In genomic region chr19:4722671-4723464, GRCh38 we compare ENCODE assay signal across 8 cellular contexts. TPM values are rescaled to one million over a fixed set of nuclear protein-coding genes. Genes with fewer than 3 reads are reported as not detected.
DNase-seq lines count a peak whose midpoint lies in the region; ATAC-seq, FAIRE-seq and TF ChIP-seq lines count a peak whose summit lies in the region.

No MANE protein-coding gene starts in this region.

- peaks cover 0 to 37% of the 10 kb centered on the region in 2 donors for H3K36me3 ChIP-seq in gastrocnemius medialis

- in situ Hi-C loops in ACHN (cut with HindIII; ENCODE audit: low pct_ligation_motif_present, low pct_unique_long_range_greater_than_20kb, low sequenced_read_pairs) (no loop called here), gastrocnemius medialis (cut with MboI; ENCODE audit: low sequenced_read_pairs in 4 of 4) (no loop called here)

- H3K9me3 ChIP-seq in right cardiac atrium (ENCODE audit: control insufficient read depth, low read length) (no peaks in the 10 kb centered on the region), gastrocnemius medialis (no peaks in the 10 kb centered on the region)

- ATAC-seq in activated naive CD4-positive, alpha-beta T cell treated with anti-CD3 and anti-CD28 coated beads, Interleukin-2, amount 50 U/mL, for 72 hours = no peak
- peak in 1 of 2 donors; percentile 5 for ATAC-seq in right cardiac atrium
- peak; percentile 1 to 4 for ATAC-seq in gastrocnemius medialis

- H3K36me3 Mint-ChIP-seq in activated naive CD4-positive, alpha-beta T cell treated with anti-CD3 and anti-CD28 coated beads, Interleukin-2, amount 50 U/mL, for 72 hours = peaks cover 7 to 9% of the 10 kb centered on the region in 2 donors

- peaks cover 4% of the 10 kb centered on the region for H3K4me1 ChIP-seq in right cardiac atrium (ENCODE audit: control insufficient read depth, insufficient read depth, low read length)
- H3K4me1 ChIP-seq in gastrocnemius medialis = peaks cover 12 to 18% of the 10 kb centered on the region in 2 donors

- H3K27me3 ChIP-seq in right cardiac atrium (ENCODE audit: control insufficient read depth, insufficient read depth) (no peaks in the 10 kb centered on the region), gastrocnemius medialis (no peaks in the 10 kb centered on the region)

- DNase-seq in ACHN (peak; percentile 53), GM12892 (ENCODE audit: insufficient read length) (no peak), HS-5 (ENCODE audit: low read depth) (peak; percentile 65), right cardiac atrium (peak; percentile 47 to 74 (median 71)), gastrocnemius medialis (peak in 1 of 2 donors; percentile 61), NOMO-1 treated with DMSO at 0.1 percent for 48 hours (lab: John Stamatoyannopoulos, UW; ENCODE audit: unreplicated experiment) (no peak), GM10266 (ENCODE audit: extremely low spot score) (no peak)
- no peak for DNase-seq in activated naive CD4-positive, alpha-beta T cell treated with anti-CD3 and anti-CD28 coated beads, Interleukin-2, amount 50 U/mL, for 72 hours (ENCODE audit: low spot score in 2 of 2)

- 5% methylated on average over 19 of the region's 19 CpGs for WGBS in right cardiac atrium

- H3K9me3 Mint-ChIP-seq in activated naive CD4-positive, alpha-beta T cell treated with anti-CD3 and anti-CD28 coated beads, Interleukin-2, amount 50 U/mL, for 72 hours = no peaks in the 10 kb centered on the region

- peak overlapping the region; percentile 70 for H3K27ac ChIP-seq in right cardiac atrium (ENCODE audit: low read length)
- peak overlapping the region; percentile 79 to 99 (median 96) for H3K27ac ChIP-seq in gastrocnemius medialis

- H3K27ac Mint-ChIP-seq in activated naive CD4-positive, alpha-beta T cell treated with anti-CD3 and anti-CD28 coated beads, Interleukin-2, amount 50 U/mL, for 72 hours = peak overlapping the region; percentile 96 to 100

- peak; percentile 44; the same call in 1 of the 2 replicates for TF ChIP-seq POLR2A in GM12892 (IDR thresholded peaks at IDR 0.05; ENCODE audit: low read depth, low read length)
- no peak for TF ChIP-seq POLR2A in gastrocnemius medialis (IDR thresholded peaks at IDR 0.05)

- FAIRE-seq in GM12892 (lab: Jason Lieb, UNC) = peak; percentile 58

- TF ChIP-seq CTCF in gastrocnemius medialis (IDR thresholded peaks at IDR 0.05 in 4 of 5, conservative IDR thresholded peaks at IDR 0.05 in 1 of 5) (no peak), GM10266 (IDR thresholded peaks at IDR 0.05; ENCODE audit: control insufficient read depth, insufficient read depth, low read depth, missing control alignments) (no peak)

- intact Hi-C loops in right cardiac atrium (cut with DNase I) (no loop called here), gastrocnemius medialis (cut with DNase I; ENCODE audit: low total_unique reads) (loop anchor here (2.0 kb wide), 1 partner anchor 52 kb away; the partner anchor contains the start of gene MYDGF)

- H3K4me3 ChIP-seq in right cardiac atrium (ENCODE audit: low read length) (peak overlapping the region; percentile 63), gastrocnemius medialis (peak overlapping the region; percentile 76 to 100 (median 94))

RNA-seq across cellular contexts. Expression of gene DPP9, which starts 0.8 kb away (rescaled TPM):
- 20.8 TPM for polyA plus RNA-seq in GM12892 (2012; ENCODE audit: missing spikeins)
- 10 to 100 TPM; 55.2 to 59.0 TPM for total RNA-seq in activated naive CD4-positive, alpha-beta T cell treated with anti-CD3 and anti-CD28 coated beads, Interleukin-2, amount 50 U/mL, for 72 hours
- total RNA-seq in right cardiac atrium (10 to 100 TPM; 35.1 to 43.9 (median 36.9) TPM), gastrocnemius medialis (100 to 1,000 TPM in 3 of 4 donors, 10 to 100 TPM in 1; 92.6 to 208 (median 148) TPM)
- polyA plus RNA-seq in right cardiac atrium = 27.0 TPM

RNA-seq across cellular contexts. Expression of gene MYDGF, which starts 52.7 kb away (rescaled TPM):
- polyA plus RNA-seq in GM12892 (2012; ENCODE audit: missing spikeins) = 65.7 TPM
- 10 to 100 TPM; 40.2 to 48.5 TPM for total RNA-seq in activated naive CD4-positive, alpha-beta T cell treated with anti-CD3 and anti-CD28 coated beads, Interleukin-2, amount 50 U/mL, for 72 hours
- total RNA-seq in right cardiac atrium (10 to 100 TPM; 21.7 to 47.0 (median 31.5) TPM), gastrocnemius medialis (10 to 100 TPM in 2 of 4 donors, 1 to 10 TPM in 2; 8.0 to 12.9 (median 10.1) TPM)
- polyA plus RNA-seq in right cardiac atrium = 48.2 TPM

Comparison
In these comparisons a context has a peak if more than half of its experiments do, and no peak if none do; other contexts are left out.
1. DNase-seq: peak in ACHN (single experiment), HS-5 (single experiment) and right cardiac atrium (3 of 3); none in GM12892 (single experiment), activated naive CD4-positive, alpha-beta T cell treated with anti-CD3 and anti-CD28 coated beads, Interleukin-2, amount 50 U/mL, for 72 hours (0 of 2), NOMO-1 treated with DMSO at 0.1 percent for 48 hours (single experiment) and GM10266 (single experiment).
2. ATAC-seq: peak in gastrocnemius medialis (2 of 2); none in activated naive CD4-positive, alpha-beta T cell treated with anti-CD3 and anti-CD28 coated beads, Interleukin-2, amount 50 U/mL, for 72 hours (0 of 2).